21 cellular contexts compared by ENCODE assay signal in the genomic region with DNA sequence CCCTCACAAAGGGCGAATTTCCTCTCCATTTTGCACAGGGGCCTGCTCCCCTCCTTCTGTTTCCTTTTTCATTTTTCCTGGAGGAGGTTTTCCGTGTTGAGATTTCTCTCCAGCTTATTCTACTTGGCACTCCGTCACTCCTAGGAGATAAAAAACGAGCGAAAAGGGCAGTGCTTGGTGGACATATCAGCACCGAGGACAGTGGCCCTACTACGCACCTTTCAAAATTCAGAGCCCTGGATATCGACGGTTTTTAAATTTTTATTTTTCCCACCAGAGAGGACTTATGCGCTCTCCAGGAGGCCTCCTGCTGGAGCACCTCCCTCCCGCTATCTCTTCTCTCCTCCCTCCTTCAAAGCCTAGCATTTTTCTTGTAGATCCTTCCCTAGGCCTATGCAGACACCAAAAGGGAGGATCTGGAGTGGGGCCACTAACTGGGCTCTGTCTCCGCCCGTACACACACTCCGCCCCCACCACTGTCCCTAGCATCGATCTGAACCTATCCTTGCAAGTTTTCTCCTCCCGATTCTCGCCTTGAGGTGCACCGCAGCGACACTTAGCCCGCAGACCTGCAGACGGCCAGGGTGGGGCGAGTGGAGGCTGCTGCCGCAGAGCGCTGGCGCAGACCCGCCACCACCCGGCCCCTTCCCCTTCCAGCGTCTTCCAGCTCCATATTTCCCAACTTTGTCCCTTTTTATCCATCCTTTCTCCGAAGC. TPM values are rescaled to one million over a fixed set of nuclear protein-coding genes. Genes with fewer than 3 reads are reported as not detected.
"Had no signal": no experiment of that assay in that cellular context is flagged by ENCODE, and none has a peak within 500 bp of the region (broad histone marks: within the 10 kb centered on the region; RNA-seq: fewer than 3 reads in every experiment).

No MANE protein-coding gene starts in this region.

- H3K27me3 Mint-ChIP-seq: activated naive CD8-positive, alpha-beta T cell had no signal

- H3K4me3 Mint-ChIP-seq: activated CD8-positive, alpha-beta memory T cell treated with anti-CD3 and anti-CD28 coated beads, Interleukin-2, amount 10 ng/mL, durations not matched to agents 7 days and 5 days; activated naive CD8-positive, alpha-beta T cell; activated T-cell treated with anti-CD3 and anti-CD28 coated beads, Interleukin-2, amount 50 U/mL, for 4 hours; naive thymus-derived CD8-positive, alpha-beta T cell; T-helper 2 cell treated with Interferon-gamma antibody and Interleukin-4, amounts not matched to agents 5 μg/mL and 100 μg/mL, for 36 hours; type B pancreatic cell had no signal

- H3K27me3 ChIP-seq: sigmoid colon had no signal

- H3K36me3 Mint-ChIP-seq: activated CD8-positive, alpha-beta memory T cell treated with anti-CD3 and anti-CD28 coated beads, Interleukin-2, amount 10 ng/mL, durations not matched to agents 7 days and 5 days; activated naive CD8-positive, alpha-beta T cell; naive thymus-derived CD8-positive, alpha-beta T cell; type B pancreatic cell had no signal

- H3K9me3 ChIP-seq: breast epithelium, heart left ventricle, mucosa of descending colon, sigmoid colon had no signal

- H3K9me3 Mint-ChIP-seq: activated T-cell treated with anti-CD3 and anti-CD28 coated beads, Interleukin-2, amount 50 U/mL, for 4 hours; T-helper 2 cell treated with Interferon-gamma antibody and Interleukin-4, amounts not matched to agents 5 μg/mL and 100 μg/mL, for 36 hours; type B pancreatic cell had no signal

- ATAC-seq: activated CD8-positive, alpha-beta memory T cell treated with anti-CD3 and anti-CD28 coated beads, Interleukin-2, amount 10 ng/mL, durations not matched to agents 7 days and 5 days; activated T-cell treated with anti-CD3 and anti-CD28 coated beads, Interleukin-2, amount 50 U/mL, for 4 hours; heart left ventricle; left colon; mucosa of descending colon; naive thymus-derived CD8-positive, alpha-beta T cell had no signal

- DNase-seq: activated CD4-positive, alpha-beta T cell treated with anti-CD3 and anti-CD28 coated beads for 1 hour; activated CD4-positive, alpha-beta T cell treated with anti-CD3 and anti-CD28 coated beads, Interleukin-2, amount 50 U/mL, for 48 hours; activated CD8-positive, alpha-beta memory T cell treated with anti-CD3 and anti-CD28 coated beads, Interleukin-2, amount 10 ng/mL, durations not matched to agents 7 days and 5 days; activated gamma-delta T cell; activated T-cell treated with anti-CD3 and anti-CD28 coated beads, Interleukin-2, amount 50 U/mL, for 4 hours; heart left ventricle; left colon; mucosa of descending colon; naive thymus-derived CD8-positive, alpha-beta T cell; sigmoid colon; stimulated activated CD4-positive, alpha-beta T cell treated with anti-CD3 and anti-CD28 coated beads, Interleukin-2, amount 100 ng/mL, for 24 hours; stimulated activated naive CD4-positive, alpha-beta T cell; substantia nigra; SW 1271 had no signal

- H3K27ac ChIP-seq: breast epithelium, heart left ventricle, sigmoid colon had no signal

- H3K36me3 ChIP-seq: breast epithelium, heart left ventricle, sigmoid colon had no signal

- FAIRE-seq: endothelial cell of umbilical vein, frontal cortex had no signal

- H3K27ac Mint-ChIP-seq: activated CD8-positive, alpha-beta memory T cell treated with anti-CD3 and anti-CD28 coated beads, Interleukin-2, amount 10 ng/mL, durations not matched to agents 7 days and 5 days; activated naive CD8-positive, alpha-beta T cell; naive thymus-derived CD8-positive, alpha-beta T cell; T-helper 2 cell treated with Interferon-gamma antibody and Interleukin-4, amounts not matched to agents 5 μg/mL and 100 μg/mL, for 36 hours; type B pancreatic cell had no signal

- H3K4me3 ChIP-seq: breast epithelium, heart left ventricle, mucosa of descending colon, sigmoid colon had no signal

- H3K4me1 ChIP-seq: breast epithelium, heart left ventricle, sigmoid colon had no signal

RNA-seq across cellular contexts. Expression of a gene that starts 17.8 kb away (rescaled TPM):
- total RNA-seq: activated CD8-positive, alpha-beta memory T cell treated with anti-CD3 and anti-CD28 coated beads, Interleukin-2, amount 10 ng/mL, durations not matched to agents 7 days and 5 days; activated T-cell treated with anti-CD3 and anti-CD28 coated beads, Interleukin-2, amount 50 U/mL, for 4 hours; lung microvascular endothelial cell; naive thymus-derived CD8-positive, alpha-beta T cell had no signal
- polyA plus RNA-seq: naive thymus-derived CD8-positive, alpha-beta T cell had no signal
